Comparison of ENCODE assay signal across 22 cellular contexts in genomic region chr6:111717621-111718020, GRCh38.
DNase-seq lines count a peak whose midpoint lies in the region; ATAC-seq lines count a peak whose summit lies in the region.
"Had no signal": no experiment of that assay in that cellular context is flagged by ENCODE, and none has a peak within 500 bp of the region (broad histone marks: within the 10 kb centered on the region; RNA-seq: fewer than 3 reads in every experiment).

No MANE protein-coding gene starts in this region.

- CTCF ChIA-PET in activated naive CD4-positive, alpha-beta T cell treated with anti-CD3 and anti-CD28 coated beads for 36 hours (lab: Charles Lee): interaction anchor here (1.1 kb wide), 2 partner anchors 279 to 326 kb away, joined by 3 to 4 read pairs; no protein-coding TSS in a partner anchor

- intact Hi-C loops in activated naive CD4-positive, alpha-beta T cell treated with anti-CD3 and anti-CD28 coated beads for 36 hours (cut with micrococcal nuclease): no loop called here
- intact Hi-C loops in activated T-helper 1 cell treated with anti-CD3 and anti-CD28 coated beads, Interleukin-12 subunit alpha, Interleukin-12 subunit beta, Interleukin-2, Interleukin-4 antibody, amounts not matched to agents 30 ng/mL and 10 ng/mL and 1 ng/mL, durations not matched to agents 14 hours and 24 hours and 36 hours (cut with micrococcal nuclease): no loop called here
- intact Hi-C loops in posterior vena cava (cut with DNase I): loop anchor here (10.0 kb wide), 2 partner anchors 157 to 327 kb away; partner anchors contain the start of gene FYN (in 2 of the 2)

- H3K27ac ChIP-seq in effector memory CD4-positive, alpha-beta T cell (ENCODE audit: insufficient read depth, low read length, poor library complexity, severe bottlenecking): peak overlapping the region; percentile 28
- H3K27ac ChIP-seq: RWPE1 had no signal

- H3K27me3 Mint-ChIP-seq in activated naive CD4-positive, alpha-beta T cell treated with anti-CD3 and anti-CD28 coated beads for 36 hours (ENCODE audit: low read depth): no peaks in the 10 kb centered on the region
- H3K27me3 Mint-ChIP-seq in activated T-helper 1 cell treated with anti-CD3 and anti-CD28 coated beads, Interleukin-12 subunit alpha, Interleukin-12 subunit beta, Interleukin-2, Interleukin-4 antibody, amounts not matched to agents 30 ng/mL and 10 ng/mL and 1 ng/mL, durations not matched to agents 14 hours and 24 hours and 36 hours (ENCODE audit: insufficient read depth): no peaks in the 10 kb centered on the region
- H3K27me3 Mint-ChIP-seq: B cell had no signal

- H3K27me3 ChIP-seq in effector memory CD4-positive, alpha-beta T cell (replicated peaks; ENCODE audit: control insufficient read depth, insufficient read depth, low read length, poor library complexity, severe bottlenecking): no peaks in the 10 kb centered on the region
- H3K27me3 ChIP-seq: MG63 had no signal

- H3K36me3 ChIP-seq in effector memory CD4-positive, alpha-beta T cell (ENCODE audit: control insufficient read depth, insufficient read depth, low read length): peaks cover 47% of the 10 kb centered on the region
- H3K36me3 ChIP-seq: MG63 had no signal

- DNase-seq in activated naive CD4-positive, alpha-beta T cell treated with anti-CD3 and anti-CD28 coated beads, Interleukin-2, amount 50 U/mL, for 72 hours (ENCODE audit: low spot score in 2 of 2): no peak
- DNase-seq in activated naive CD4-positive, alpha-beta T cell treated with anti-CD3 and anti-CD28 coated beads for 36 hours: no peak
- no peak for DNase-seq in activated T-helper 1 cell treated with anti-CD3 and anti-CD28 coated beads, Interleukin-12 subunit alpha, Interleukin-12 subunit beta, Interleukin-2, Interleukin-4 antibody, amounts not matched to agents 30 ng/mL and 10 ng/mL and 1 ng/mL, durations not matched to agents 14 hours and 24 hours and 36 hours (ENCODE audit: low spot score)
- no peak for DNase-seq in effector memory CD4-positive, alpha-beta T cell
- no peak for DNase-seq in stimulated activated effector memory CD8-positive, alpha-beta T cell treated with anti-CD3 and anti-CD28 coated beads, Interleukin-12 subunit alpha, Interleukin-12 subunit beta, amount 100 ng/mL, for 72 hours (ENCODE audit: low spot score in 2 of 2)
- DNase-seq in posterior vena cava (ENCODE audit: low spot score): no peak
- DNase-seq in hepatic stellate cell (ENCODE audit: low spot score): no peak
- DNase-seq: DMS 273 treated with DMSO at 0.1 percent for 48 hours, GF-D8, GM23248, HCEC 1CT, IMR-90, Karpas-422, MG63, NCI-H1092, NCI-H146, NCI-H2081 treated with DMSO at 0.1 percent for 48 hours, NCI-H510A, NCI-H82, PC-3 had no signal

- peaks cover 56 to 84% of the 10 kb centered on the region in 2 donors for H3K36me3 Mint-ChIP-seq in activated naive CD4-positive, alpha-beta T cell treated with anti-CD3 and anti-CD28 coated beads, Interleukin-2, amount 50 U/mL, for 72 hours
- peaks cover 58% of the 10 kb centered on the region for H3K36me3 Mint-ChIP-seq in activated naive CD4-positive, alpha-beta T cell treated with anti-CD3 and anti-CD28 coated beads for 36 hours (ENCODE audit: low read depth)
- H3K36me3 Mint-ChIP-seq in activated T-helper 1 cell treated with anti-CD3 and anti-CD28 coated beads, Interleukin-12 subunit alpha, Interleukin-12 subunit beta, Interleukin-2, Interleukin-4 antibody, amounts not matched to agents 30 ng/mL and 10 ng/mL and 1 ng/mL, durations not matched to agents 14 hours and 24 hours and 36 hours (ENCODE audit: low read depth): peaks cover 73% of the 10 kb centered on the region
- peaks cover 100% of the 10 kb centered on the region for H3K36me3 Mint-ChIP-seq in stimulated activated effector memory CD8-positive, alpha-beta T cell treated with anti-CD3 and anti-CD28 coated beads, Interleukin-12 subunit alpha, Interleukin-12 subunit beta, amount 100 ng/mL, for 72 hours

- no peaks in the 10 kb centered on the region for H3K9me3 ChIP-seq in effector memory CD4-positive, alpha-beta T cell (ENCODE audit: control insufficient read depth, low read length)
- H3K9me3 ChIP-seq: MG63 had no signal

- H3K9me3 Mint-ChIP-seq in activated naive CD4-positive, alpha-beta T cell treated with anti-CD3 and anti-CD28 coated beads, Interleukin-2, amount 50 U/mL, for 72 hours: no peaks in the 10 kb centered on the region
- H3K9me3 Mint-ChIP-seq in activated naive CD4-positive, alpha-beta T cell treated with anti-CD3 and anti-CD28 coated beads for 36 hours: no peaks in the 10 kb centered on the region
- H3K9me3 Mint-ChIP-seq in activated T-helper 1 cell treated with anti-CD3 and anti-CD28 coated beads, Interleukin-12 subunit alpha, Interleukin-12 subunit beta, Interleukin-2, Interleukin-4 antibody, amounts not matched to agents 30 ng/mL and 10 ng/mL and 1 ng/mL, durations not matched to agents 14 hours and 24 hours and 36 hours: no peaks in the 10 kb centered on the region
- H3K9me3 Mint-ChIP-seq in stimulated activated effector memory CD8-positive, alpha-beta T cell treated with anti-CD3 and anti-CD28 coated beads, Interleukin-12 subunit alpha, Interleukin-12 subunit beta, amount 100 ng/mL, for 72 hours: no peaks in the 10 kb centered on the region

- no peak overlapping the region for H3K4me3 ChIP-seq in effector memory CD4-positive, alpha-beta T cell (ENCODE audit: insufficient read depth, low read depth, low read length, poor library complexity, severe bottlenecking)
- H3K4me3 ChIP-seq: GM23248, MG63 had no signal

- peaks cover 25% of the 10 kb centered on the region for H3K4me1 ChIP-seq in effector memory CD4-positive, alpha-beta T cell (ENCODE audit: control insufficient read depth, insufficient read depth, low read length, poor library complexity, severe bottlenecking)

- H3K27ac Mint-ChIP-seq in activated naive CD4-positive, alpha-beta T cell treated with anti-CD3 and anti-CD28 coated beads, Interleukin-2, amount 50 U/mL, for 72 hours: peak overlapping the region; percentile 78 to 84
- H3K27ac Mint-ChIP-seq in activated naive CD4-positive, alpha-beta T cell treated with anti-CD3 and anti-CD28 coated beads for 36 hours: no peak overlapping the region
- peak overlapping the region; percentile 18 for H3K27ac Mint-ChIP-seq in activated T-helper 1 cell treated with anti-CD3 and anti-CD28 coated beads, Interleukin-12 subunit alpha, Interleukin-12 subunit beta, Interleukin-2, Interleukin-4 antibody, amounts not matched to agents 30 ng/mL and 10 ng/mL and 1 ng/mL, durations not matched to agents 14 hours and 24 hours and 36 hours
- peak overlapping the region; percentile 84 for H3K27ac Mint-ChIP-seq in stimulated activated effector memory CD8-positive, alpha-beta T cell treated with anti-CD3 and anti-CD28 coated beads, Interleukin-12 subunit alpha, Interleukin-12 subunit beta, amount 100 ng/mL, for 72 hours
- H3K27ac Mint-ChIP-seq: B cell had no signal

- H3K4me3 Mint-ChIP-seq in activated naive CD4-positive, alpha-beta T cell treated with anti-CD3 and anti-CD28 coated beads for 36 hours: no peak overlapping the region
- H3K4me3 Mint-ChIP-seq in activated T-helper 1 cell treated with anti-CD3 and anti-CD28 coated beads, Interleukin-12 subunit alpha, Interleukin-12 subunit beta, Interleukin-2, Interleukin-4 antibody, amounts not matched to agents 30 ng/mL and 10 ng/mL and 1 ng/mL, durations not matched to agents 14 hours and 24 hours and 36 hours: no peak overlapping the region
- no peak overlapping the region for H3K4me3 Mint-ChIP-seq in stimulated activated effector memory CD8-positive, alpha-beta T cell treated with anti-CD3 and anti-CD28 coated beads, Interleukin-12 subunit alpha, Interleukin-12 subunit beta, amount 100 ng/mL, for 72 hours
- H3K4me3 Mint-ChIP-seq: B cell had no signal

- ATAC-seq in activated naive CD4-positive, alpha-beta T cell treated with anti-CD3 and anti-CD28 coated beads, Interleukin-2, amount 50 U/mL, for 72 hours: no peak
- ATAC-seq in stimulated activated effector memory CD8-positive, alpha-beta T cell treated with anti-CD3 and anti-CD28 coated beads, Interleukin-12 subunit alpha, Interleukin-12 subunit beta, amount 100 ng/mL, for 72 hours: no peak
- ATAC-seq: PC-3 had no signal

- peaks cover 83% of the 10 kb centered on the region for H3K4me1 Mint-ChIP-seq in activated naive CD4-positive, alpha-beta T cell treated with anti-CD3 and anti-CD28 coated beads for 36 hours (ENCODE audit: low read depth)
- peaks cover 84% of the 10 kb centered on the region for H3K4me1 Mint-ChIP-seq in activated T-helper 1 cell treated with anti-CD3 and anti-CD28 coated beads, Interleukin-12 subunit alpha, Interleukin-12 subunit beta, Interleukin-2, Interleukin-4 antibody, amounts not matched to agents 30 ng/mL and 10 ng/mL and 1 ng/mL, durations not matched to agents 14 hours and 24 hours and 36 hours (ENCODE audit: low read depth)
- H3K4me1 Mint-ChIP-seq in stimulated activated effector memory CD8-positive, alpha-beta T cell treated with anti-CD3 and anti-CD28 coated beads, Interleukin-12 subunit alpha, Interleukin-12 subunit beta, amount 100 ng/mL, for 72 hours: peaks cover 75% of the 10 kb centered on the region

Comparison
In these comparisons a context has a peak if more than half of its experiments do, and no peak if none do; other contexts are left out.
1. intact Hi-C loops: an anchor here in posterior vena cava (10.0 kb wide); none called in activated naive CD4-positive, alpha-beta T cell treated with anti-CD3 and anti-CD28 coated beads for 36 hours and activated T-helper 1 cell treated with anti-CD3 and anti-CD28 coated beads, Interleukin-12 subunit alpha, Interleukin-12 subunit beta, Interleukin-2, Interleukin-4 antibody, amounts not matched to agents 30 ng/mL and 10 ng/mL and 1 ng/mL, durations not matched to agents 14 hours and 24 hours and 36 hours.